Comparison of ENCODE assay signal across 1 cellular context in genomic region chr17:19939993-19940721, GRCh38.
TF ChIP-seq lines count a peak whose summit lies in the region.

No MANE protein-coding gene starts in this region.

TF ChIP-seq in A549, 52 proteins besides CTCF, POLR2A, EP300 and RAD21 (continued from another document):
- no peak for TF ChIP-seq BHLHE40 (IDR thresholded peaks at IDR 0.05; ENCODE audit: low read depth, low read length)
- no peak for TF ChIP-seq BCL3 (IDR thresholded peaks at IDR 0.05)
